In the genomic region with DNA sequence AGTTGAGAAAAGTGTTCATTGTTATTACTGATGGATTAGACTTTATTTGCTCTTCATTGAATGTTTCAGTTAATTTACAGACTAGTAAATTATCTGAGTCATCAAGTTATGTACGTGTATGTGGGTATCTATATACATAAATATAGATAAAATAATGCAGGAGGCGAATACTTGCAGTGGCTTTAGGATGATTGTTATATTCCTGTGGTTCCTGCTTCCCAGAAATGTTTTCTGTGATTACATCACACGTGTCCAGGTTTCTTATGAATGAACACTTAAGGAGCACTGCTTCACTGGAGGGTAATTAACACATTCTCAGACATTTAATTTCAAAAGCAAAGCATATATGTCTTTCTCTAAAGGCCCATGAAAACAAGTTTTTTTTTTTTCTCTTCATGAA, we compare ENCODE assay signal across 12 cellular contexts. TPM values are rescaled to one million over a fixed set of nuclear protein-coding genes. Genes with fewer than 3 reads are reported as not detected.
A peak's percentile ranks its signal among the peaks of the same experiment; 100 is the strongest.
DNase-seq lines count a peak whose midpoint lies in the region; ATAC-seq, FAIRE-seq and TF ChIP-seq lines count a peak whose summit lies in the region.
"Had no signal": no experiment of that assay in that cellular context is flagged by ENCODE, and none has a peak within 500 bp of the region (broad histone marks: within the 10 kb centered on the region; RNA-seq: fewer than 3 reads in every experiment).

No MANE protein-coding gene starts in this region.

- H3K27ac ChIP-seq in Panc1 (ENCODE audit: low read length), result peak overlapping the region; percentile 60
- no peak overlapping the region for H3K27ac ChIP-seq in trophoblast cell (ENCODE audit: low read depth, low read length)

- peaks cover 2% of the 10 kb centered on the region for H3K27me3 Mint-ChIP-seq in activated T-helper 2 cell treated with anti-CD3 and anti-CD28 coated beads, Interferon-gamma antibody, Interleukin-2, Interleukin-4, amounts not matched to agents 10 μg/mL and 5 μg/mL and 100 μg/mL, durations not matched to agents 14 hours and 24 hours and 36 hours (ENCODE audit: low read depth)

- H3K36me3 ChIP-seq in Panc1 (ENCODE audit: control insufficient read depth, insufficient read depth, low read length) (no peaks in the 10 kb centered on the region), trophoblast cell (ENCODE audit: control insufficient read depth in 1 of 2, insufficient read depth in 2 of 2, low read length in 2 of 2) (peaks cover 0 to 2% of the 10 kb centered on the region in 2 experiments)

- POLR2A ChIA-PET in Panc1 (lab: Charles Lee), result no interaction called here

- H3K79me1 ChIP-seq in trophoblast cell (ENCODE audit: low read length), result no peaks in the 10 kb centered on the region

- H3K4ac ChIP-seq in trophoblast cell (ENCODE audit: low read depth, low read length), result no peak overlapping the region

- H2BK5ac ChIP-seq in trophoblast cell (ENCODE audit: low read depth, low read length, poor library complexity), result no peak overlapping the region

- CTCF ChIA-PET in Panc1 (lab: Charles Lee), result interaction anchor here (0.7 kb wide), 1 partner anchor 313 kb away, joined by 3 read pairs; no protein-coding TSS in a partner anchor

- H4K12ac ChIP-seq in trophoblast cell (ENCODE audit: low read depth, low read length), result no peak overlapping the region

- peak; percentile 26; the same call in 1 of the 2 replicates for ATAC-seq in Panc1
- ATAC-seq: activated naive CD4-positive, alpha-beta T cell treated with anti-CD3 and anti-CD28 coated beads, Interleukin-2, amount 50 U/mL, for 72 hours had no signal

- intact Hi-C loops in Panc1 (cut with micrococcal nuclease; ENCODE audit: unreplicated experiment), result no loop called here
- intact Hi-C loops in activated T-helper 2 cell treated with anti-CD3 and anti-CD28 coated beads, Interferon-gamma antibody, Interleukin-2, Interleukin-4, amounts not matched to agents 10 μg/mL and 5 μg/mL and 100 μg/mL, durations not matched to agents 14 hours and 24 hours and 36 hours (cut with micrococcal nuclease), result no loop called here

- no peak overlapping the region for H2BK120ac ChIP-seq in trophoblast cell (ENCODE audit: insufficient read depth, low read length, poor library complexity)

- no peaks in the 10 kb centered on the region for H3K36me3 Mint-ChIP-seq in activated T-helper 2 cell treated with anti-CD3 and anti-CD28 coated beads, Interferon-gamma antibody, Interleukin-2, Interleukin-4, amounts not matched to agents 10 μg/mL and 5 μg/mL and 100 μg/mL, durations not matched to agents 14 hours and 24 hours and 36 hours (ENCODE audit: low read depth)
- H3K36me3 Mint-ChIP-seq: activated naive CD4-positive, alpha-beta T cell treated with anti-CD3 and anti-CD28 coated beads, Interleukin-2, amount 50 U/mL, for 72 hours; CD4-positive, CD25-positive, alpha-beta regulatory T cell had no signal

- no peak overlapping the region for H3K18ac ChIP-seq in trophoblast cell (ENCODE audit: low read length)

- no TSS peak for BruUV-seq in Panc1 (replicated peaks; lab: Mats Ljungman, UMichigan)

- H3K4me1 ChIP-seq in Panc1 (ENCODE audit: control insufficient read depth, insufficient read depth, low read length) (peaks cover 25% of the 10 kb centered on the region), trophoblast cell (ENCODE audit: control insufficient read depth in 1 of 2, insufficient read depth in 2 of 2, low read length in 2 of 2) (peaks cover 5% of the 10 kb centered on the region in 2 experiments)

- H3K14ac ChIP-seq in trophoblast cell (ENCODE audit: low read length), result no peak overlapping the region

- DNase-seq in AG08395 (ENCODE audit: low spot score) (peak; percentile 56), Panc1 (ENCODE audit: low read depth, low spot score) (no peak), epithelial cell of esophagus (ENCODE audit: low read depth) (peak; percentile 78), trophoblast cell (peak; percentile 46 to 76), midbrain (lab: John Stamatoyannopoulos, UW) (no peak), GM19239 (ENCODE audit: insufficient read length, low spot score) (no peak)
- DNase-seq in stimulated activated naive CD4-positive, alpha-beta T cell treated with Interleukin-2 at 50 U/mL for 16 hours (lab: John Stamatoyannopoulos, UW), result no peak
- DNase-seq in activated T-helper 2 cell treated with anti-CD3 and anti-CD28 coated beads, Interferon-gamma antibody, Interleukin-2, Interleukin-4, amounts not matched to agents 10 μg/mL and 5 μg/mL and 100 μg/mL, durations not matched to agents 14 hours and 24 hours and 36 hours (ENCODE audit: low spot score), result no peak
- DNase-seq: CD4-positive, CD25-positive, alpha-beta regulatory T cell; NCI-H2029 had no signal

- no peak overlapping the region for H4K8ac ChIP-seq in trophoblast cell (ENCODE audit: low read depth, low read length)

- no peak overlapping the region for H4K91ac ChIP-seq in trophoblast cell (ENCODE audit: low read depth, low read length)

- H2AFZ ChIP-seq in trophoblast cell (ENCODE audit: insufficient read depth, low read length, poor library complexity), result no peak overlapping the region

- WGBS in trophoblast cell (ENCODE audit: extremely low coverage, insufficient coverage, insufficient read length), result no CpG with 5 or more reads among the region's 3 CpGs

- H2AK5ac ChIP-seq in trophoblast cell (ENCODE audit: low read length), result no peak overlapping the region

- no peak overlapping the region for H2BK12ac ChIP-seq in trophoblast cell (ENCODE audit: low read length)

- no peaks in the 10 kb centered on the region for H3K9me3 Mint-ChIP-seq in activated T-helper 2 cell treated with anti-CD3 and anti-CD28 coated beads, Interferon-gamma antibody, Interleukin-2, Interleukin-4, amounts not matched to agents 10 μg/mL and 5 μg/mL and 100 μg/mL, durations not matched to agents 14 hours and 24 hours and 36 hours
- H3K9me3 Mint-ChIP-seq: activated naive CD4-positive, alpha-beta T cell treated with anti-CD3 and anti-CD28 coated beads, Interleukin-2, amount 50 U/mL, for 72 hours; CD4-positive, CD25-positive, alpha-beta regulatory T cell had no signal

- TF ChIP-seq CTCF in Panc1 (IDR thresholded peaks at IDR 0.05) (no peak), epithelial cell of esophagus (IDR thresholded peaks at IDR 0.05; ENCODE audit: insufficient read depth, low read depth, low read length, missing control alignments) (no peak)

- H3K23ac ChIP-seq in trophoblast cell (ENCODE audit: low read length), result no peak overlapping the region

- H3K4me3 Mint-ChIP-seq in activated T-helper 2 cell treated with anti-CD3 and anti-CD28 coated beads, Interferon-gamma antibody, Interleukin-2, Interleukin-4, amounts not matched to agents 10 μg/mL and 5 μg/mL and 100 μg/mL, durations not matched to agents 14 hours and 24 hours and 36 hours (ENCODE audit: low read depth), result no peak overlapping the region
- H3K4me3 Mint-ChIP-seq: CD4-positive, CD25-positive, alpha-beta regulatory T cell had no signal

- peak overlapping the region; percentile 41 for H3K4me2 ChIP-seq in trophoblast cell (ENCODE audit: low read length)

- no peak for FAIRE-seq in GM19239 (lab: Jason Lieb, UNC)
- FAIRE-seq: endothelial cell of umbilical vein had no signal

- H3K4me3 ChIP-seq in Panc1 (ENCODE audit: low read depth in 2 of 2, low read length in 2 of 2) (no peak overlapping the region), epithelial cell of esophagus (ENCODE audit: low read length) (no peak overlapping the region), trophoblast cell (ENCODE audit: low read depth, low read length) (no peak overlapping the region)

- H3K9me3 ChIP-seq in Panc1 (ENCODE audit: control insufficient read depth, insufficient read depth, low read depth, low read length) (peaks cover 3% of the 10 kb centered on the region; the same call in 1 of the 2 replicates), trophoblast cell (ENCODE audit: insufficient read depth, low read depth, low read length) (no peaks in the 10 kb centered on the region)

- H3K4me1 Mint-ChIP-seq in activated T-helper 2 cell treated with anti-CD3 and anti-CD28 coated beads, Interferon-gamma antibody, Interleukin-2, Interleukin-4, amounts not matched to agents 10 μg/mL and 5 μg/mL and 100 μg/mL, durations not matched to agents 14 hours and 24 hours and 36 hours (ENCODE audit: low read depth), result no peaks in the 10 kb centered on the region
- H3K4me1 Mint-ChIP-seq: CD4-positive, CD25-positive, alpha-beta regulatory T cell had no signal

- in situ Hi-C loops in Panc1 (cut with HindIII; ENCODE audit: low pct_unique_long_range_greater_than_20kb, low sequenced_read_pairs), result no loop called here

- no peak overlapping the region for H3K27ac Mint-ChIP-seq in activated T-helper 2 cell treated with anti-CD3 and anti-CD28 coated beads, Interferon-gamma antibody, Interleukin-2, Interleukin-4, amounts not matched to agents 10 μg/mL and 5 μg/mL and 100 μg/mL, durations not matched to agents 14 hours and 24 hours and 36 hours
- H3K27ac Mint-ChIP-seq: activated naive CD4-positive, alpha-beta T cell treated with anti-CD3 and anti-CD28 coated beads, Interleukin-2, amount 50 U/mL, for 72 hours; CD4-positive, CD25-positive, alpha-beta regulatory T cell had no signal

- no peak overlapping the region for H3K9ac ChIP-seq in trophoblast cell (ENCODE audit: low read length)

- H3K27me3 ChIP-seq in Panc1 (ENCODE audit: control insufficient read depth, insufficient read depth, low read length), result no peaks in the 10 kb centered on the region
- H3K27me3 ChIP-seq in trophoblast cell (ENCODE audit: insufficient read depth, low read length), result no peaks in the 10 kb centered on the region

- peaks cover 14% of the 10 kb centered on the region for H3K79me2 ChIP-seq in trophoblast cell (ENCODE audit: control insufficient read depth, insufficient read depth, low read length, poor library complexity)

RNA-seq across cellular contexts. Expression of a gene that starts 28.4 kb away (rescaled TPM):
- 158 TPM for total RNA-seq in Panc1 (2021; ENCODE audit: unreplicated experiment)
- 103 TPM for polyA plus RNA-seq in Panc1 (2012; ENCODE audit: insufficient read length)
- polyA plus RNA-seq in trophoblast cell (2013), result 127 and 130 TPM in 2 replicates
- not detected in 2 replicates for total RNA-seq in activated T-helper 2 cell treated with anti-CD3 and anti-CD28 coated beads, Interferon-gamma antibody, Interleukin-2, Interleukin-4, amounts not matched to agents 10 μg/mL and 5 μg/mL and 100 μg/mL, durations not matched to agents 14 hours and 24 hours and 36 hours
- total RNA-seq: CD4-positive, CD25-positive, alpha-beta regulatory T cell had no signal
- polyA plus RNA-seq: CD4-positive, CD25-positive, alpha-beta regulatory T cell had no signal

Comparison
In these comparisons a context has a peak if more than half of its experiments do, and no peak if none do; other contexts are left out.
1. DNase-seq: peak in AG08395 (single experiment), epithelial cell of esophagus (single experiment) and trophoblast cell (2 of 2); none in Panc1 (single experiment), midbrain (single experiment), GM19239 (single experiment), stimulated activated naive CD4-positive, alpha-beta T cell treated with Interleukin-2 at 50 U/mL for 16 hours (single experiment) and activated T-helper 2 cell treated with anti-CD3 and anti-CD28 coated beads, Interferon-gamma antibody, Interleukin-2, Interleukin-4, amounts not matched to agents 10 μg/mL and 5 μg/mL and 100 μg/mL, durations not matched to agents 14 hours and 24 hours and 36 hours (single experiment).
2. RNA of a gene that starts 28.4 kb away (total RNA-seq): 158 TPM in Panc1 (single experiment); not detected in activated T-helper 2 cell treated with anti-CD3 and anti-CD28 coated beads, Interferon-gamma antibody, Interleukin-2, Interleukin-4, amounts not matched to agents 10 μg/mL and 5 μg/mL and 100 μg/mL, durations not matched to agents 14 hours and 24 hours and 36 hours; every median in the first group is over 100 times any median in the second.